In the genomic region with DNA sequence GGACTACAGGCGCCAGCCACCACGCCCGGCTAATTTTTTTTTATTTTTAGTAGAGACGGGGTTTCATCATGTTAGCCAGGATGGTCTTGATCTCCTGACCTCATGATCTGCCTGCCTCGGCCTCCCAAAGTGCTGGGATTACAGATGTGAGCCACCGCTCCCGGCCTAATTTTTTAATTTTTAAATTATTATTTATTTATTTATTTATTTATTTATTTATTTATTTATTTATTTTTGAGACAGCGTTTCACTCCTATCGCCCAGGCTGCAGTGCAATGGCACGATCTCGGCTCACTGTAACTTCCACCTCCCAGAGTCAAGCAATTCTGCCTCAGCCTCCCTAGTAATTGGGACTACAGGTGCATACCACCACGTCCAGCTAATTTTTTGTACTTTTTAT, we compare ENCODE assay signal across 1 cellular context. TPM values are rescaled to one million over a fixed set of nuclear protein-coding genes. Genes with fewer than 3 reads are reported as not detected.
"Had no signal": no experiment of that assay in that cellular context is flagged by ENCODE, and none has a peak within 500 bp of the region (broad histone marks: within the 10 kb centered on the region; RNA-seq: fewer than 3 reads in every experiment).

No MANE protein-coding gene starts in this region.

RNA-seq across cellular contexts. Expression of gene C17orf107, which starts 30.3 kb away (rescaled TPM):
- total RNA-seq: G401 had no signal

RNA-seq across cellular contexts. Expression of gene CHRNE, which starts 33.8 kb away (rescaled TPM):
- total RNA-seq: G401 had no signal
